Comparison of ENCODE assay signal across 8 cellular contexts in the genomic region with DNA sequence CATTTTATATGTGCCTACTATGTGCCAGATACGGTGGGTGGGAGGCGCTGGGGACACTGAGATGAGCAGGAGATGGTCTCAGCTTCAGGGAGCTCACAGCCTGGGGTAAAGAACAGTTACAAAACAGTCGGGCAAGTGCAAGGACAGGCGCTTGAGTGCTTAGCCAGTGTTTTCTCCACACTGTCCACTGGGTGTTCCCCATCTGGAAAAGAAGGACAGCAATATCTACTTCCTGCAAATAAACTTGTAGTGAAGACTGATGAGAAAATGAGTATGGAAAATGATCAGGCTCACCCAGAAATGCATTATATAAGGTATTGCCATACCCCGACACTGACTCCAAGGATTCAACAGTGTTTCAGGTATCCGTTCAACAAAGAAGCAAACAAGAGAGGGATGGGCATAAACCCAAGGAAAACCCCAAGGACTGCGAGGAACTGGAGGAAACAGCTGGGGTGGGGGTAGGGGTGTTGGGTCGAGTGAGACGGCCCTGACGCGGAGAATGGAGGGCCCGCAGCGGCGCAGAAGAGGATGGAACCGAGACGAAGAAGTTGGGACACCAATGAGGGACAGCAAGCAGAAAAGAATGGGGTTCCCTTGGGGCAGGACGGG. TPM values are rescaled to one million over a fixed set of nuclear protein-coding genes. Genes with fewer than 3 reads are reported as not detected.
DNase-seq lines count a peak whose midpoint lies in the region; ATAC-seq and TF ChIP-seq lines count a peak whose summit lies in the region.

No MANE protein-coding gene starts in this region.

- ATAC-seq in activated naive CD4-positive, alpha-beta T cell treated with anti-CD3 and anti-CD28 coated beads, Interleukin-2, amount 50 U/mL, for 72 hours = peak in 1 of 2 donors; percentile 23
- ATAC-seq in left cardiac atrium (peak; percentile 82 to 83), GM18498 (IDR thresholded peaks at IDR 0.05; ENCODE audit: unreplicated experiment) (no peak)

- DNase-seq in Caki2 (ENCODE audit: low read depth) = peak; percentile 24
- peak; percentile 61 for DNase-seq in HT-29 (ENCODE audit: low spot score)
- DNase-seq in activated naive CD4-positive, alpha-beta T cell treated with anti-CD3 and anti-CD28 coated beads, Interleukin-2, amount 50 U/mL, for 72 hours (ENCODE audit: low spot score in 2 of 2) = no peak
- no peak for DNase-seq in left cardiac atrium
- DNase-seq in progenitor cell of endocrine pancreas (ENCODE audit: low spot score, unreplicated experiment) = no peak
- no peak for DNase-seq in NCI-H1048 (lab: John Stamatoyannopoulos, UW)
- no peak for DNase-seq in effector CD8-positive, alpha-beta T cell (lab: John Stamatoyannopoulos, UW)

- no peaks in the 10 kb centered on the region for H3K9me3 Mint-ChIP-seq in activated naive CD4-positive, alpha-beta T cell treated with anti-CD3 and anti-CD28 coated beads, Interleukin-2, amount 50 U/mL, for 72 hours
- peaks cover 11% of the 10 kb centered on the region for H3K9me3 Mint-ChIP-seq in progenitor cell of endocrine pancreas (ENCODE audit: low read depth)

- peak overlapping the region; percentile 84 to 93 for H3K27ac Mint-ChIP-seq in activated naive CD4-positive, alpha-beta T cell treated with anti-CD3 and anti-CD28 coated beads, Interleukin-2, amount 50 U/mL, for 72 hours
- H3K27ac Mint-ChIP-seq in progenitor cell of endocrine pancreas = peak overlapping the region; percentile 88

- intact Hi-C loops in left cardiac atrium (cut with DNase I) = no loop called here

- H3K4me1 Mint-ChIP-seq in progenitor cell of endocrine pancreas (ENCODE audit: low read depth) = peaks cover 35% of the 10 kb centered on the region

- peaks cover 17% of the 10 kb centered on the region for H3K27me3 Mint-ChIP-seq in progenitor cell of endocrine pancreas

- H3K36me3 Mint-ChIP-seq in activated naive CD4-positive, alpha-beta T cell treated with anti-CD3 and anti-CD28 coated beads, Interleukin-2, amount 50 U/mL, for 72 hours = peaks cover 0 to 5% of the 10 kb centered on the region in 2 donors
- H3K36me3 Mint-ChIP-seq in progenitor cell of endocrine pancreas (ENCODE audit: insufficient read depth) = no peaks in the 10 kb centered on the region

- TF ChIP-seq CTCF in progenitor cell of endocrine pancreas (IDR thresholded peaks at IDR 0.05; ENCODE audit: unreplicated experiment) = peak; percentile 28

- in situ Hi-C loops in Caki2 (cut with HindIII; ENCODE audit: low pct_unique_long_range_greater_than_20kb, low sequenced_read_pairs) = no loop called here

- H3K4me3 Mint-ChIP-seq in progenitor cell of endocrine pancreas (ENCODE audit: low read depth) = peak overlapping the region; percentile 92

RNA-seq across cellular contexts. Expression of a gene that starts 0.8 kb away (rescaled TPM):
- total RNA-seq in Caki2 (2014; rRNA removed; shearing (Covaris generic); ENCODE audit: low replicate concordance) = 20.0 and 33.8 TPM in 2 replicates
- 12.3 and 25.0 TPM in 2 replicates for total RNA-seq in HT-29 (2014; rRNA removed; shearing (Covaris generic))
- total RNA-seq in activated naive CD4-positive, alpha-beta T cell treated with anti-CD3 and anti-CD28 coated beads, Interleukin-2, amount 50 U/mL, for 72 hours = 10 to 100 TPM in 1 of 2 donors, 1 to 10 TPM in 1; 9.0 to 21.5 TPM
- total RNA-seq in left cardiac atrium = 10 to 100 TPM; 37.4 to 41.8 TPM
- total RNA-seq in progenitor cell of endocrine pancreas = 43.7 and 53.1 TPM in 2 replicates

RNA-seq across cellular contexts. Expression of a gene that starts 35.7 kb away (rescaled TPM):
- not detected in 2 replicates for total RNA-seq in Caki2 (2014; rRNA removed; shearing (Covaris generic); ENCODE audit: low replicate concordance)
- total RNA-seq in HT-29 (2014; rRNA removed; shearing (Covaris generic)) = 0.70 TPM in 1 of 2 replicates, not detected in the other
- total RNA-seq in activated naive CD4-positive, alpha-beta T cell treated with anti-CD3 and anti-CD28 coated beads, Interleukin-2, amount 50 U/mL, for 72 hours = not detected
- total RNA-seq in left cardiac atrium (not detected), progenitor cell of endocrine pancreas (0.36 TPM in 1 of 2 replicates, not detected in the other)

RNA-seq across cellular contexts. Expression of a gene that starts 43.5 kb away (rescaled TPM):
- total RNA-seq in Caki2 (2014; rRNA removed; shearing (Covaris generic); ENCODE audit: low replicate concordance) = not detected in 2 replicates
- total RNA-seq in HT-29 (2014; rRNA removed; shearing (Covaris generic)) = not detected in 2 replicates
- total RNA-seq in activated naive CD4-positive, alpha-beta T cell treated with anti-CD3 and anti-CD28 coated beads, Interleukin-2, amount 50 U/mL, for 72 hours = not detected
- total RNA-seq in left cardiac atrium (not detected), progenitor cell of endocrine pancreas (not detected in 2 replicates)

Comparison
In these comparisons a context has a peak if more than half of its experiments do, and no peak if none do; other contexts are left out.
1. DNase-seq: peak in Caki2 (single experiment) and HT-29 (single experiment); none in activated naive CD4-positive, alpha-beta T cell treated with anti-CD3 and anti-CD28 coated beads, Interleukin-2, amount 50 U/mL, for 72 hours (0 of 2), left cardiac atrium (single experiment), progenitor cell of endocrine pancreas (single experiment), NCI-H1048 (single experiment) and effector CD8-positive, alpha-beta T cell (single experiment).